8 cellular contexts compared by ENCODE assay signal in the genomic region with DNA sequence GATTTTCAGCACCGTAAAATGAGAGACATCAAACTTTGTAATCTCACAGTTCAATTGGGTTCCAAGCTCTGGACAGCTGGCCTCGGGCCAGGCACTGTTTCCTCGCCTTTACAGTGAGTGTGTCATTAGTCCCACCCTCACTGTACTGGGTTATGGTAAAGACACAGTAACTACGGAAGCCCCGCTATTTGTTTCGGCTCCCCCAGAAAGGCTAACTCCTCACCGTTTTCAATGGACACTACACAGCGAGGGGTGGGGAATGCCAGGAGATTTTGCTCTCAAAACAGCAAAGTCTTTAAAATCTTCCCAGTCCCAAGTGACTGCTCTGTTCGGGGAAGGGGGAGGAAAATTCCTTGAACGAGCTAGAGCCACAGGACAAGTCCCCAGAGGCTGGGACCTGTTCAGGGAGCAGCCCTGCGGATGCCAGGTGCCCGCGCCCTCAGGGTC. TPM values are rescaled to one million over a fixed set of nuclear protein-coding genes. Genes with fewer than 3 reads are reported as not detected.
DNase-seq lines count a peak whose midpoint lies in the region; FAIRE-seq and TF ChIP-seq lines count a peak whose summit lies in the region.

No MANE protein-coding gene starts in this region.

- peak overlapping the region; percentile 69 to 73 for H3K9ac ChIP-seq in kidney (ENCODE audit: low read length in 2 of 2)
- H3K9ac ChIP-seq in subcutaneous abdominal adipose tissue (ENCODE audit: low read length in 5 of 5), result peak overlapping the region; percentile 66 to 87 (median 81)

- CTCF ChIA-PET in activated CD4-positive, alpha-beta T cell treated with anti-CD3 and anti-CD28 coated beads, Interleukin-2, amount 10 ng/mL, durations not matched to agents 7 days and 5 days (lab: Charles Lee), result interaction anchor here (0.6 to 1.8 kb wide), 4 partner anchors 9 to 664 kb away, joined by 3 to 5 read pairs (median 3); no protein-coding TSS in a partner anchor

- H3K9me3 Mint-ChIP-seq in activated CD4-positive, alpha-beta T cell treated with anti-CD3 and anti-CD28 coated beads, Interleukin-2, amount 10 ng/mL, durations not matched to agents 7 days and 5 days, result peaks cover 17% of the 10 kb centered on the region

- no peak overlapping the region for H3K27ac Mint-ChIP-seq in activated CD4-positive, alpha-beta T cell treated with anti-CD3 and anti-CD28 coated beads, Interleukin-2, amount 10 ng/mL, durations not matched to agents 7 days and 5 days

- H3K4me3 ChIP-seq in astrocyte of the cerebellum (ENCODE audit: low read depth, low read length) (peak overlapping the region; percentile 87), kidney (ENCODE audit: low read length in 2 of 2) (peak overlapping the region; percentile 49 to 55), subcutaneous abdominal adipose tissue (ENCODE audit: low read depth in 1 of 5, low read length in 5 of 5) (peak overlapping the region; percentile 55 to 95 (median 63))

- FAIRE-seq in kidney (lab: Jason Lieb, UNC), result no peak

- TF ChIP-seq CTCF in astrocyte of the cerebellum (IDR thresholded peaks at IDR 0.05; ENCODE audit: low read depth, low read length, missing control alignments) (no peak), kidney (IDR thresholded peaks at IDR 0.05; ENCODE audit: borderline replicate concordance, extremely low read depth, insufficient read depth) (no peak), GM13977 (IDR thresholded peaks at IDR 0.05; ENCODE audit: extremely low read depth, insufficient read depth, missing control alignments) (no peak)

- no peak for DNase-seq in activated CD4-positive, alpha-beta T cell treated with anti-CD3 and anti-CD28 coated beads, Interleukin-2, amount 10 ng/mL, durations not matched to agents 7 days and 5 days
- no peak for DNase-seq in activated CD4-positive, alpha-beta T cell treated with anti-CD3 and anti-CD28 coated beads for 4 hours
- no peak for DNase-seq in astrocyte of the cerebellum (ENCODE audit: low read depth)
- DNase-seq in kidney, result peak; percentile 75
- DNase-seq in GM13977 (ENCODE audit: low spot score), result no peak
- DNase-seq in NCI-H2029 (lab: John Stamatoyannopoulos, UW), result no peak
- no peak for DNase-seq in cerebellar nuclear complex (lab: John Stamatoyannopoulos, UW)

- peak overlapping the region; percentile 55 for H3K4me3 Mint-ChIP-seq in activated CD4-positive, alpha-beta T cell treated with anti-CD3 and anti-CD28 coated beads, Interleukin-2, amount 10 ng/mL, durations not matched to agents 7 days and 5 days

- peaks cover 15% of the 10 kb centered on the region for H3K4me1 Mint-ChIP-seq in activated CD4-positive, alpha-beta T cell treated with anti-CD3 and anti-CD28 coated beads, Interleukin-2, amount 10 ng/mL, durations not matched to agents 7 days and 5 days

- in situ Hi-C loops in astrocyte of the cerebellum (cut with HindIII; ENCODE audit: low sequenced_read_pairs), result no loop called here
- in situ Hi-C loops in GM13977 (cut with MboI; ENCODE audit: low pct_unique_long_range_greater_than_20kb, low sequenced_read_pairs, unreplicated experiment), result no loop called here

- H3K27me3 ChIP-seq in subcutaneous abdominal adipose tissue (ENCODE audit: control insufficient read depth in 5 of 5, insufficient read depth in 4 of 5, low read length in 5 of 5), result no peaks in the 10 kb centered on the region

- H3K36me3 ChIP-seq in kidney (ENCODE audit: control insufficient read depth in 1 of 2, insufficient read depth in 2 of 2, low read length in 2 of 2) (peaks cover 0 to 2% of the 10 kb centered on the region in 2 donors), subcutaneous abdominal adipose tissue (ENCODE audit: control insufficient read depth in 5 of 5, insufficient read depth in 5 of 5, low read length in 5 of 5) (peaks cover 0 to 3% (median 0%) of the 10 kb centered on the region in 5 donors)

- intact Hi-C loops in kidney (cut with DNase I), result no loop called here

- H3K9me3 ChIP-seq in kidney (ENCODE audit: control insufficient read depth in 1 of 2, low read length in 2 of 2) (peaks cover 4 to 17% of the 10 kb centered on the region in 2 donors), subcutaneous abdominal adipose tissue (ENCODE audit: control insufficient read depth in 5 of 5, low read length in 5 of 5) (peaks cover 0 to 12% (median 7%) of the 10 kb centered on the region in 5 donors)

- H3K27ac ChIP-seq in kidney (ENCODE audit: low read depth in 2 of 2, low read length in 2 of 2) (peak overlapping the region; percentile 16 to 85), subcutaneous abdominal adipose tissue (ENCODE audit: low read depth, low read length) (peak overlapping the region; percentile 98)

- POLR2A ChIA-PET in activated CD4-positive, alpha-beta T cell treated with anti-CD3 and anti-CD28 coated beads, Interleukin-2, amount 10 ng/mL, durations not matched to agents 7 days and 5 days (lab: Charles Lee), result no interaction called here

- peaks cover 6% of the 10 kb centered on the region for H3K36me3 Mint-ChIP-seq in activated CD4-positive, alpha-beta T cell treated with anti-CD3 and anti-CD28 coated beads, Interleukin-2, amount 10 ng/mL, durations not matched to agents 7 days and 5 days (ENCODE audit: low read depth)

- peaks cover 0 to 15% of the 10 kb centered on the region in 2 donors for H3K4me1 ChIP-seq in kidney (ENCODE audit: control insufficient read depth in 1 of 2, insufficient read depth in 1 of 2, low read depth in 1 of 2, low read length in 2 of 2)
- H3K4me1 ChIP-seq in subcutaneous abdominal adipose tissue (ENCODE audit: control insufficient read depth in 5 of 5, insufficient read depth in 5 of 5, low read length in 5 of 5), result peaks cover 14 to 62% (median 56%) of the 10 kb centered on the region in 5 donors

- no peaks in the 10 kb centered on the region for H3K27me3 Mint-ChIP-seq in activated CD4-positive, alpha-beta T cell treated with anti-CD3 and anti-CD28 coated beads, Interleukin-2, amount 10 ng/mL, durations not matched to agents 7 days and 5 days

RNA-seq across cellular contexts. Expression of a gene that starts 0.8 kb away (rescaled TPM):
- 1 to 10 TPM; 4.8 to 6.6 TPM for total RNA-seq in activated CD4-positive, alpha-beta T cell treated with anti-CD3 and anti-CD28 coated beads, Interleukin-2, amount 10 ng/mL, durations not matched to agents 7 days and 5 days
- total RNA-seq in kidney, result 25.9 TPM
- polyA plus RNA-seq in kidney (ENCODE audit: insufficient read depth, low read depth, low replicate concordance), result 12.7 TPM

RNA-seq across cellular contexts. Expression of a gene that starts 57.4 kb away (rescaled TPM):
- 10 to 100 TPM; 15.1 to 15.3 TPM for total RNA-seq in activated CD4-positive, alpha-beta T cell treated with anti-CD3 and anti-CD28 coated beads, Interleukin-2, amount 10 ng/mL, durations not matched to agents 7 days and 5 days
- total RNA-seq in kidney, result 64.3 TPM
- polyA plus RNA-seq in kidney (ENCODE audit: insufficient read depth, low read depth, low replicate concordance), result 5.7 TPM
